Comparison of ENCODE assay signal across 23 cellular contexts in genomic region chr2:60370835-60371618, GRCh38.
DNase-seq lines count a peak whose midpoint lies in the region.
"Had no signal": no experiment of that assay in that cellular context is flagged by ENCODE, and none has a peak within 500 bp of the region (broad histone marks: within the 10 kb centered on the region; RNA-seq: fewer than 3 reads in every experiment).

No MANE protein-coding gene starts in this region.

- H4K20me1 ChIP-seq in BLaER1 treated with 17β-estradiol and CSF1 and Interleukin-3, amounts not matched to agents 10 nM and 100 nM, result no peaks in the 10 kb centered on the region

- peaks cover 35 to 58% (median 52%) of the 10 kb centered on the region in 10 experiments for H3K4me1 ChIP-seq in BLaER1 treated with 17β-estradiol and CSF1 and Interleukin-3, amounts not matched to agents 10 nM and 100 nM
- H3K4me1 ChIP-seq in esophagus (ENCODE audit: control insufficient read depth in 2 of 2, insufficient read depth in 2 of 2, low read length in 1 of 2), result peaks cover 0 to 7% of the 10 kb centered on the region in 2 donors
- H3K4me1 ChIP-seq in trophoblast cell (ENCODE audit: control insufficient read depth in 1 of 2, insufficient read depth in 2 of 2, low read length in 2 of 2), result peaks cover 0 to 5% of the 10 kb centered on the region in 2 experiments
- H3K4me1 ChIP-seq: BE2C, breast epithelium, pancreas had no signal

- H2AK5ac ChIP-seq in trophoblast cell (ENCODE audit: low read length), result no peak overlapping the region

- peak overlapping the region in 1 of 11 experiments; percentile 16; a peak in 1 of 22 replicates for H3K9ac ChIP-seq in BLaER1 treated with 17β-estradiol and CSF1 and Interleukin-3, amounts not matched to agents 10 nM and 100 nM
- H3K9ac ChIP-seq in trophoblast cell (ENCODE audit: low read length), result no peak overlapping the region

- no peak overlapping the region for H3K4ac ChIP-seq in trophoblast cell (ENCODE audit: low read depth, low read length)

- H3K23ac ChIP-seq in trophoblast cell (ENCODE audit: low read length), result no peak overlapping the region

- no peaks in the 10 kb centered on the region for H3K27me3 ChIP-seq in BLaER1 treated with 17β-estradiol and CSF1 and Interleukin-3, amounts not matched to agents 10 nM and 100 nM
- H3K27me3 ChIP-seq in esophagus (ENCODE audit: control insufficient read depth in 1 of 2, insufficient read depth in 2 of 2, low read length in 2 of 2) (no peaks in the 10 kb centered on the region), trophoblast cell (ENCODE audit: insufficient read depth, low read length) (no peaks in the 10 kb centered on the region)
- H3K27me3 ChIP-seq: BE2C, breast epithelium, MG63, pancreas, Peyer's patch had no signal

- no peaks in the 10 kb centered on the region for H3K36me3 ChIP-seq in BLaER1 treated with 17β-estradiol and CSF1 and Interleukin-3, amounts not matched to agents 10 nM and 100 nM
- no peaks in the 10 kb centered on the region for H3K36me3 ChIP-seq in KOPT-K1 (ENCODE audit: insufficient read depth, low read length)
- H3K36me3 ChIP-seq in esophagus (ENCODE audit: control insufficient read depth in 2 of 2, insufficient read depth in 2 of 2, low read length in 1 of 2), result no peaks in the 10 kb centered on the region
- no peaks in the 10 kb centered on the region for H3K36me3 ChIP-seq in trophoblast cell (ENCODE audit: control insufficient read depth in 1 of 2, insufficient read depth in 2 of 2, low read length in 2 of 2)
- H3K36me3 ChIP-seq: BE2C, breast epithelium, MG63, pancreas, Peyer's patch had no signal

- H3K4me2 ChIP-seq in BLaER1 treated with 17β-estradiol and CSF1 and Interleukin-3, amounts not matched to agents 10 nM and 100 nM, result peak overlapping the region; percentile 40 to 79 (median 66)
- no peak overlapping the region for H3K4me2 ChIP-seq in trophoblast cell (ENCODE audit: low read length)

- no peaks in the 10 kb centered on the region for H3K9me3 Mint-ChIP-seq in T-helper 2 cell treated with Interferon-gamma antibody and Interleukin-4, amounts not matched to agents 5 μg/mL and 100 μg/mL, for 36 hours
- H3K9me3 Mint-ChIP-seq: activated T-helper 17 cell treated with anti-CD3 and anti-CD28 coated beads, Interleukin-2, amount 50 U/mL, for 72 hours; stimulated activated effector memory CD8-positive, alpha-beta T cell treated with anti-CD3 and anti-CD28 coated beads, Interleukin-12 subunit alpha, Interleukin-12 subunit beta, amount 100 ng/mL, for 72 hours had no signal

- no peak overlapping the region for H3K18ac ChIP-seq in trophoblast cell (ENCODE audit: low read length)

- H2BK12ac ChIP-seq in trophoblast cell (ENCODE audit: low read length), result peak overlapping the region; percentile 6

- H3K27ac ChIP-seq in BLaER1 treated with 17β-estradiol and CSF1 and Interleukin-3, amounts not matched to agents 10 nM and 100 nM, result peak overlapping the region in 9 of 11 experiments; percentile 10 to 67 (median 50); a peak in 15 of 22 replicates
- peak overlapping the region; percentile 3 for H3K27ac ChIP-seq in KOPT-K1 (ENCODE audit: low read depth, low read length, poor library complexity, severe bottlenecking)
- peak overlapping the region; percentile 76 to 78 for H3K27ac ChIP-seq in esophagus (ENCODE audit: low read depth in 2 of 2, low read length in 1 of 2)
- no peak overlapping the region for H3K27ac ChIP-seq in trophoblast cell (ENCODE audit: low read depth, low read length)
- H3K27ac ChIP-seq: breast epithelium, pancreas had no signal

- H3K79me1 ChIP-seq in trophoblast cell (ENCODE audit: low read length), result no peaks in the 10 kb centered on the region

- H4K91ac ChIP-seq in trophoblast cell (ENCODE audit: low read depth, low read length), result no peak overlapping the region

- H2BK120ac ChIP-seq in trophoblast cell (ENCODE audit: insufficient read depth, low read length, poor library complexity), result no peak overlapping the region

- no peak overlapping the region for H4K12ac ChIP-seq in trophoblast cell (ENCODE audit: low read depth, low read length)

- no peak overlapping the region for H3K14ac ChIP-seq in trophoblast cell (ENCODE audit: low read length)

- no peak overlapping the region for H3K27ac Mint-ChIP-seq in T-helper 2 cell treated with Interferon-gamma antibody and Interleukin-4, amounts not matched to agents 5 μg/mL and 100 μg/mL, for 36 hours
- H3K27ac Mint-ChIP-seq: activated T-helper 17 cell treated with anti-CD3 and anti-CD28 coated beads, Interleukin-2, amount 50 U/mL, for 72 hours; stimulated activated effector memory CD8-positive, alpha-beta T cell treated with anti-CD3 and anti-CD28 coated beads, Interleukin-12 subunit alpha, Interleukin-12 subunit beta, amount 100 ng/mL, for 72 hours had no signal

- H3K9me3 ChIP-seq in BLaER1 treated with 17β-estradiol and CSF1 and Interleukin-3, amounts not matched to agents 10 nM and 100 nM (replicated peaks in 1 of 11), result no peaks in the 10 kb centered on the region
- H3K9me3 ChIP-seq in KOPT-K1 (ENCODE audit: insufficient read depth, low read length, poor library complexity, severe bottlenecking) (no peaks in the 10 kb centered on the region), esophagus (ENCODE audit: control insufficient read depth in 2 of 2, insufficient read depth in 1 of 2, low read depth in 1 of 2, low read length in 1 of 2) (no peaks in the 10 kb centered on the region), trophoblast cell (ENCODE audit: insufficient read depth, low read depth, low read length) (no peaks in the 10 kb centered on the region)
- H3K9me3 ChIP-seq: BE2C, breast epithelium, MG63, pancreas, Peyer's patch had no signal

- H3K79me2 ChIP-seq in trophoblast cell (ENCODE audit: control insufficient read depth, insufficient read depth, low read length, poor library complexity), result no peaks in the 10 kb centered on the region

- H2AFZ ChIP-seq in trophoblast cell (ENCODE audit: insufficient read depth, low read length, poor library complexity), result no peak overlapping the region

- no peak for DNase-seq in trophoblast cell
- DNase-seq in activated CD4-positive, alpha-beta T cell treated with anti-CD3 and anti-CD28 coated beads for 48 hours, result no peak
- DNase-seq in T-helper 2 cell treated with Interferon-gamma antibody and Interleukin-4, amounts not matched to agents 5 μg/mL and 100 μg/mL, for 36 hours (ENCODE audit: low spot score), result no peak
- no peak for DNase-seq in NCI-H2081 treated with DMSO at 0.1 percent for 48 hours (lab: John Stamatoyannopoulos, UW)
- DNase-seq: activated CD4-positive, alpha-beta T cell treated with anti-CD3 and anti-CD28 coated beads for 4 hours; activated naive CD4-positive, alpha-beta T cell treated with anti-CD3 and anti-CD28 coated beads, Interleukin-2, amount 50 U/mL, for 16 hours; BE2C; glutamatergic neuron; MG63; NCI-H1105 treated with DMSO at 0.1 percent for 48 hours; NCI-H187 treated with DMSO at 0.1 percent for 48 hours; NCI-H2171 treated with DMSO at 0.1 percent for 48 hours; NCI-H524 treated with DMSO at 0.1 percent for 48 hours; pancreas; Peyer's patch; SIG-M5 had no signal

- 50 to 70% methylated on average over 13 of the region's 13 CpGs for WGBS in esophagus, 2 donors
- no CpG with 5 or more reads among the region's 13 CpGs for WGBS in trophoblast cell (ENCODE audit: extremely low coverage, insufficient coverage, insufficient read length)

- no peak overlapping the region for H2BK5ac ChIP-seq in trophoblast cell (ENCODE audit: low read depth, low read length, poor library complexity)

- no peak overlapping the region for H4K8ac ChIP-seq in trophoblast cell (ENCODE audit: low read depth, low read length)

- no peaks in the 10 kb centered on the region for H3K36me3 Mint-ChIP-seq in T-helper 2 cell treated with Interferon-gamma antibody and Interleukin-4, amounts not matched to agents 5 μg/mL and 100 μg/mL, for 36 hours (ENCODE audit: low read depth)
- H3K36me3 Mint-ChIP-seq: stimulated activated effector memory CD8-positive, alpha-beta T cell treated with anti-CD3 and anti-CD28 coated beads, Interleukin-12 subunit alpha, Interleukin-12 subunit beta, amount 100 ng/mL, for 72 hours had no signal

- no peak overlapping the region for H3K4me3 Mint-ChIP-seq in T-helper 2 cell treated with Interferon-gamma antibody and Interleukin-4, amounts not matched to agents 5 μg/mL and 100 μg/mL, for 36 hours
- H3K4me3 Mint-ChIP-seq: activated T-helper 17 cell treated with anti-CD3 and anti-CD28 coated beads, Interleukin-2, amount 50 U/mL, for 72 hours; stimulated activated effector memory CD8-positive, alpha-beta T cell treated with anti-CD3 and anti-CD28 coated beads, Interleukin-12 subunit alpha, Interleukin-12 subunit beta, amount 100 ng/mL, for 72 hours had no signal

- no peak overlapping the region for H3K4me3 ChIP-seq in BLaER1 treated with 17β-estradiol and CSF1 and Interleukin-3, amounts not matched to agents 10 nM and 100 nM
- H3K4me3 ChIP-seq in esophagus (ENCODE audit: low read depth in 1 of 2, low read length in 2 of 2) (no peak overlapping the region), trophoblast cell (ENCODE audit: low read depth, low read length) (no peak overlapping the region)
- H3K4me3 ChIP-seq: breast epithelium, K562, MG63, pancreas, Peyer's patch had no signal

- H3K4me1 Mint-ChIP-seq in T-helper 2 cell treated with Interferon-gamma antibody and Interleukin-4, amounts not matched to agents 5 μg/mL and 100 μg/mL, for 36 hours (ENCODE audit: low read depth), result no peaks in the 10 kb centered on the region
- H3K4me1 Mint-ChIP-seq: activated T-helper 17 cell treated with anti-CD3 and anti-CD28 coated beads, Interleukin-2, amount 50 U/mL, for 72 hours; stimulated activated effector memory CD8-positive, alpha-beta T cell treated with anti-CD3 and anti-CD28 coated beads, Interleukin-12 subunit alpha, Interleukin-12 subunit beta, amount 100 ng/mL, for 72 hours had no signal

- peaks cover 4% of the 10 kb centered on the region for H3K27me3 Mint-ChIP-seq in T-helper 2 cell treated with Interferon-gamma antibody and Interleukin-4, amounts not matched to agents 5 μg/mL and 100 μg/mL, for 36 hours (ENCODE audit: low read depth)
- H3K27me3 Mint-ChIP-seq: activated T-helper 17 cell treated with anti-CD3 and anti-CD28 coated beads, Interleukin-2, amount 50 U/mL, for 72 hours had no signal
